32 cellular contexts compared by ENCODE assay signal in the genomic region with DNA sequence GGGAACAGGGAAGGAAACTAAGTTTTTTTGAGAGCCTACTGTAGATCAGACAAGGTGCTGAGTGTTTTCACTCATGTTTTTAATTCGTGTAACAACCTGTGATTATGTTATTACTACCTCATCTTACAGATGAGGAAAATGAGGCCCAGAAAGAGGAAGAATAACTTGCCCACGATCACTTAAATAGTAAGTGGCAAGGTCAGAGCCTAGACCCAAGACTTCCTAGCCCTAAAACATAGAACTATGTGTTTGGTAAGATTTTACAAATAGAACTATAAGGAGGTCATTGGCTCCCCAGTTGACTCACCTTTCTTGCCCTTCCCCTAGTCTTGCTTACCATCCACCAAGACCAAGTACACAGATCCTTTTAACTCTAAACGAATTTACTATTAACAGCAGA.
"Had no signal": no experiment of that assay in that cellular context is flagged by ENCODE, and none has a peak within 500 bp of the region (broad histone marks: within the 10 kb centered on the region; RNA-seq: fewer than 3 reads in every experiment).

No MANE protein-coding gene starts in this region.

- FAIRE-seq: kidney, small intestine had no signal

- H3K27ac Mint-ChIP-seq: dendritic cell treated with granulocyte-macrophage colony-stimulating factor and Interleukin-4, amounts not matched to agents 40 ng/mL and 50 ng/mL, for 4 days; endodermal cell; mesothelial cell of epicardium; natural killer cell treated with Interleukin-12 subunit alpha and Interleukin-12 subunit beta and Interleukin-15 and Interleukin-18, amount 100 ng/mL, for 72 hours; progenitor cell of endocrine pancreas; type B pancreatic cell had no signal

- H3K79me2 ChIP-seq: hepatocyte, parathyroid adenoma had no signal

- DNase-seq: effector CD8-positive, alpha-beta T cell; endodermal cell; foreskin keratinocyte; heart left ventricle; kidney; mesenchymal stem cell; mucosa of descending colon; naive B cell; right lobe of liver; small intestine; stimulated activated CD4-positive, alpha-beta T cell treated with anti-CD3 and anti-CD28 coated beads, Interleukin-12 subunit alpha, Interleukin-12 subunit beta, amount 100 ng/mL, for 4 hours; stimulated activated CD4-positive, alpha-beta T cell treated with anti-CD3 and anti-CD28 coated beads, Interleukin-1b, Interleukin-23, amount 100 ng/mL, for 48 hours; stimulated activated CD4-positive, alpha-beta T cell treated with anti-CD3 and anti-CD28 coated beads, Interleukin-4, amount 100 ng/mL, for 1 hour; stimulated activated CD8-positive, alpha-beta memory T cell treated with anti-CD3 and anti-CD28 coated beads, Interleukin-4, amount 100 ng/mL, for 48 hours; stimulated activated naive CD8-positive, alpha-beta T cell treated with anti-CD3 and anti-CD28 coated beads, Interleukin-15, Interleukin-2, amounts not matched to agents 100 U/mL and 50 U/mL, for 24 hours; substantia nigra; testis; tibial artery had no signal

- H2AFZ ChIP-seq: hepatocyte, parathyroid adenoma had no signal

- H3K27me3 ChIP-seq: foreskin keratinocyte, gastroesophageal sphincter, heart left ventricle, hepatocyte, neutrophil, right lobe of liver, testis, tibial artery had no signal

- H3K27ac ChIP-seq: epithelial cell of prostate, foreskin keratinocyte, gastroesophageal sphincter, heart left ventricle, hepatocyte, neutrophil, parathyroid adenoma, right lobe of liver, testis, tibial artery had no signal

- H3K4me1 Mint-ChIP-seq: endodermal cell, naive B cell had no signal

- H3K4me2 ChIP-seq: hepatocyte had no signal

- H3K36me3 ChIP-seq: gastroesophageal sphincter, heart left ventricle, neutrophil, right lobe of liver, tibial artery had no signal

- H3K9me3 Mint-ChIP-seq: dendritic cell treated with granulocyte-macrophage colony-stimulating factor and Interleukin-4, amounts not matched to agents 40 ng/mL and 50 ng/mL, for 4 days; endodermal cell; mesothelial cell of epicardium; naive B cell; natural killer cell treated with Interleukin-12 subunit alpha and Interleukin-12 subunit beta and Interleukin-15 and Interleukin-18, amount 100 ng/mL, for 72 hours; neural crest cell; type B pancreatic cell had no signal

- H3K4me3 ChIP-seq: gastroesophageal sphincter, heart left ventricle, hepatocyte, lung, mucosa of descending colon, right lobe of liver, testis, tibial artery had no signal

- H3K9me3 ChIP-seq: gastroesophageal sphincter, heart left ventricle, mucosa of descending colon, neutrophil, right lobe of liver, testis, tibial artery had no signal

- H3K27me3 Mint-ChIP-seq: dendritic cell treated with granulocyte-macrophage colony-stimulating factor and Interleukin-4, amounts not matched to agents 40 ng/mL and 50 ng/mL, for 4 days; type B pancreatic cell had no signal

- H3K4me3 Mint-ChIP-seq: dendritic cell treated with granulocyte-macrophage colony-stimulating factor and Interleukin-4, amounts not matched to agents 40 ng/mL and 50 ng/mL, for 4 days; endodermal cell; mesothelial cell of epicardium; naive B cell; natural killer cell treated with Interleukin-12 subunit alpha and Interleukin-12 subunit beta and Interleukin-15 and Interleukin-18, amount 100 ng/mL, for 72 hours; neural crest cell; type B pancreatic cell had no signal

- H3K4me1 ChIP-seq: foreskin keratinocyte, parathyroid adenoma, right lobe of liver, testis, tibial artery had no signal

- H3K36me3 Mint-ChIP-seq: mesothelial cell of epicardium; naive B cell; natural killer cell treated with Interleukin-12 subunit alpha and Interleukin-12 subunit beta and Interleukin-15 and Interleukin-18, amount 100 ng/mL, for 72 hours; type B pancreatic cell had no signal

- ATAC-seq: esophagus mucosa; foreskin keratinocyte; gastroesophageal sphincter; heart left ventricle; left lobe of liver; mucosa of descending colon; natural killer cell treated with Interleukin-12 subunit alpha and Interleukin-12 subunit beta and Interleukin-15 and Interleukin-18, amount 100 ng/mL, for 72 hours; right lobe of liver; stimulated activated naive CD8-positive, alpha-beta T cell treated with anti-CD3 and anti-CD28 coated beads, Interleukin-15, Interleukin-2, amounts not matched to agents 100 U/mL and 50 U/mL, for 24 hours had no signal
